15 cellular contexts compared by ENCODE assay signal in genomic region chr9:88652876-88653275, GRCh38.
DNase-seq lines count a peak whose midpoint lies in the region; FAIRE-seq and TF ChIP-seq lines count a peak whose summit lies in the region.
"Had no signal": no experiment of that assay in that cellular context is flagged by ENCODE, and none has a peak within 500 bp of the region (broad histone marks: within the 10 kb centered on the region; RNA-seq: fewer than 3 reads in every experiment).

No MANE protein-coding gene starts in this region.

- H3K4me3 Mint-ChIP-seq in astrocyte (ENCODE audit: unreplicated experiment), result no peak overlapping the region
- H3K4me3 Mint-ChIP-seq: activated T-cell treated with anti-CD3 and anti-CD28 coated beads, Interleukin-2, amount 50 U/mL, for 24 hours had no signal

- no peak overlapping the region for H2AFZ ChIP-seq in astrocyte (ENCODE audit: low read depth, low read length)
- no peak overlapping the region for H2AFZ ChIP-seq in hepatocyte

- no peak for TF ChIP-seq POLR2A in suprapubic skin (IDR thresholded peaks at IDR 0.05)

- H3K4me3 ChIP-seq in HFF-Myc (replicated peaks; ENCODE audit: low read depth, low read length) (peak overlapping the region; percentile 24), astrocyte (ENCODE audit: insufficient read depth, low read depth, low read length) (peak overlapping the region; percentile 5), hepatocyte (no peak overlapping the region), suprapubic skin (no peak overlapping the region)
- H3K4me3 ChIP-seq: prostate gland had no signal

- H3K79me2 ChIP-seq in astrocyte (ENCODE audit: insufficient read depth, low read length) (no peaks in the 10 kb centered on the region), hepatocyte (no peaks in the 10 kb centered on the region)

- H3K36me3 Mint-ChIP-seq in astrocyte (ENCODE audit: low read depth, unreplicated experiment), result no peaks in the 10 kb centered on the region

- H3K36me3 ChIP-seq in astrocyte (ENCODE audit: insufficient read depth, low read length), result no peaks in the 10 kb centered on the region
- no peaks in the 10 kb centered on the region for H3K36me3 ChIP-seq in hepatocyte (replicated peaks; ENCODE audit: insufficient read depth, low read depth)
- H3K36me3 ChIP-seq in suprapubic skin, result no peaks in the 10 kb centered on the region
- H3K36me3 ChIP-seq: prostate gland had no signal

- H3K4me2 ChIP-seq in astrocyte (ENCODE audit: low read length) (peak overlapping the region; percentile 73), hepatocyte (peak overlapping the region; percentile 25)

- peaks cover 14% of the 10 kb centered on the region for H3K4me1 Mint-ChIP-seq in astrocyte (ENCODE audit: low read depth, unreplicated experiment)

- no peaks in the 10 kb centered on the region for H3K9me2 ChIP-seq in hepatocyte (replicated peaks; ENCODE audit: insufficient read depth)

- FAIRE-seq in astrocyte (lab: Jason Lieb, UNC), result no peak

- 77% methylated on average over 1 of the region's 1 CpG for WGBS in hepatocyte (ENCODE audit: low lambda C conversion rate, missing lambda C conversion rate)
- WGBS in suprapubic skin, result 59% methylated on average over 1 of the region's 1 CpG

- H3K27ac ChIP-seq in astrocyte (ENCODE audit: low read depth, low read length) (peak overlapping the region; percentile 86), hepatocyte (peak overlapping the region; percentile 48), suprapubic skin (peak overlapping the region; percentile 63)

- DNase-seq in HFF-Myc (ENCODE audit: extremely low read depth, low read depth) (no peak), astrocyte (ENCODE audit: low read depth) (peak; percentile 26), hepatocyte (ENCODE audit: low spot score) (no peak), suprapubic skin (ENCODE audit: low spot score in 2 of 2) (no peak), cerebellum (ENCODE audit: low spot score) (no peak), dermis blood vessel endothelial cell (no peak), NCI-H187 (lab: John Stamatoyannopoulos, UW) (no peak), NCI-H2227 treated with DMSO at 0.1 percent for 48 hours (lab: John Stamatoyannopoulos, UW) (no peak)
- DNase-seq: activated CD4-positive, alpha-beta T cell treated with anti-CD3 and anti-CD28 coated beads, Interleukin-2, amount 50 U/mL, for 4 hours; activated T-cell treated with anti-CD3 and anti-CD28 coated beads, Interleukin-2, amount 50 U/mL, for 24 hours; central memory CD4-positive, alpha-beta T cell; DMS53; NCI-H2029 treated with DMSO at 0.1 percent for 48 hours; NCI-H524 had no signal

- peak overlapping the region; percentile 54 for H3K9ac ChIP-seq in astrocyte (ENCODE audit: low read length)

- H3K27me3 Mint-ChIP-seq in astrocyte (ENCODE audit: low read depth, unreplicated experiment), result no peaks in the 10 kb centered on the region

- no peaks in the 10 kb centered on the region for H3K9me3 Mint-ChIP-seq in astrocyte (ENCODE audit: unreplicated experiment)
- H3K9me3 Mint-ChIP-seq: activated T-cell treated with anti-CD3 and anti-CD28 coated beads, Interleukin-2, amount 50 U/mL, for 24 hours had no signal

- no peak overlapping the region for H3K27ac Mint-ChIP-seq in astrocyte (ENCODE audit: unreplicated experiment)
- H3K27ac Mint-ChIP-seq: activated T-cell treated with anti-CD3 and anti-CD28 coated beads, Interleukin-2, amount 50 U/mL, for 24 hours had no signal

- no peak for TF ChIP-seq EP300 in suprapubic skin (IDR thresholded peaks at IDR 0.05)

- H4K20me1 ChIP-seq in astrocyte (ENCODE audit: insufficient read depth, low read length) (no peaks in the 10 kb centered on the region), hepatocyte (ENCODE audit: insufficient read depth, poor library complexity, severe bottlenecking) (no peaks in the 10 kb centered on the region)

- H3K9me3 ChIP-seq in astrocyte (ENCODE audit: insufficient read depth, low read depth, low read length) (no peaks in the 10 kb centered on the region), hepatocyte (ENCODE audit: low read depth) (no peaks in the 10 kb centered on the region), suprapubic skin (peaks cover 4% of the 10 kb centered on the region)
- H3K9me3 ChIP-seq: prostate gland had no signal

- H3K4me1 ChIP-seq in astrocyte (ENCODE audit: insufficient read depth, low read length) (peaks cover 34% of the 10 kb centered on the region), hepatocyte (ENCODE audit: insufficient read depth) (peaks cover 9% of the 10 kb centered on the region), suprapubic skin (peaks cover 27% of the 10 kb centered on the region)
- H3K4me1 ChIP-seq: prostate gland had no signal

- TF ChIP-seq CTCF in HFF-Myc (IDR thresholded peaks at IDR 0.05; ENCODE audit: low read depth, low read length, missing control alignments) (no peak), astrocyte (IDR thresholded peaks at IDR 0.05; ENCODE audit: insufficient read depth, low read depth, low read length) (no peak), hepatocyte (IDR thresholded peaks at IDR 0.05; ENCODE audit: poor library complexity) (no peak), suprapubic skin (IDR thresholded peaks at IDR 0.05) (no peak)

- H3K27me3 ChIP-seq in astrocyte (ENCODE audit: insufficient read depth, low read length) (no peaks in the 10 kb centered on the region), hepatocyte (no peaks in the 10 kb centered on the region), suprapubic skin (no peaks in the 10 kb centered on the region)

Comparison
In these comparisons a context has a peak if more than half of its experiments do, and no peak if none do; other contexts are left out.
1. H3K4me3 ChIP-seq: peak in HFF-Myc (single experiment) and astrocyte (single experiment); none in hepatocyte (single experiment) and suprapubic skin (single experiment).
2. Peak in every context shown above with its lines, with median percentiles within 50 percentile points of each other: H3K27ac ChIP-seq.